ENCODE assay signal across 9 cellular contexts in the genomic region with DNA sequence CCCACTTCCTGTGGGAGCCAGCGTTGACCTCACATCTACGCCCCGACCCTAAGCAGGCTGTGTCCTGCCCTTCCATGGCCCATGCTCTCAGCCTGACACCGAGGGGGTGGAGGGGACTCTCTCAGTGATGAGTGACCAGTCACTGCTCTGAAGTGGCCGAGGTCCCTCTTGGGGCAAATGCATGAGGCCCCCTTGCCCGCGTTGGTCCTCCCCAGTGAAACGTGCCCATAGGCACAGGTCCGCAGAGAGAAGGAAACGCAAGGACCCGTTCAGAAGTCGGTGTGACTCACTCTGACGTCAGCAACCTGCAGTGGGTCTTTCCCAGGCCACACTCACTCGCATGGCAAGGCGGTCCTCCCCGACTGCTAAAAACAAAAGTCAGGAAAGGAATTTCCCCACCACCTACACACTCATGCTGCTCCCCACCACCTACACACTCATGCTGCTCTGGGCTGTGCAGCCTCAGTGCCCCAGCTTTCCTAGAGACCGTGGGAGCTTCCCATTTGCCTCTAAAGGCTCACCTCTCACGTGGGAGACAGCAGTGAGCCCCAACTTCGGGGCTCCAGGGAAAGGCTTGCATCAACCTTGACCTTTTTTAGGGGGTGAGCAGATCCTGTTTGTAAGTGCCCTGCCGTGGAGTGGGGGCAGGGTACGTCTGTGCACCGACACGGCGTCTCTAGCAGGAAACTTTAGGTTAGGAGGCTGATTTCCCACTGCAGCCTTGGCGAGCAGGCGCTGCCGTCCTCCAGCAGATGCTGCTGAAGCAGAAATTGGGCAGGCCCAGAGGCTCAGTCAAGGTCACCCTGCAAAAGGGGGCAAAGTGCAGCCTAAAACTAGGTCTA. TPM values are rescaled to one million over a fixed set of nuclear protein-coding genes. Genes with fewer than 3 reads are reported as not detected.
DNase-seq lines count a peak whose midpoint lies in the region; ATAC-seq, FAIRE-seq and TF ChIP-seq lines count a peak whose summit lies in the region.
"Had no signal": no experiment of that assay in that cellular context is flagged by ENCODE, and none has a peak within 500 bp of the region (broad histone marks: within the 10 kb centered on the region; RNA-seq: fewer than 3 reads in every experiment).

No MANE protein-coding gene starts in this region.

- 61 to 69% methylated on average over 27 of the region's 27 CpGs for WGBS in pancreas, 2 donors

- peaks cover 45% of the 10 kb centered on the region for H3K4me1 Mint-ChIP-seq in T-helper 17 cell

- ATAC-seq in GM18517 (IDR thresholded peaks at IDR 0.05; ENCODE audit: unreplicated experiment) (peak; percentile 77), HG02938 (IDR thresholded peaks at IDR 0.05; ENCODE audit: unreplicated experiment) (peak; percentile 76), T-helper 17 cell (peak; percentile 95), pancreas (peak in 3 of 4 donors; percentile 8 to 68 (median 48))

- no peak overlapping the region for H3K27ac Mint-ChIP-seq in T-helper 17 cell

- peaks cover 15% of the 10 kb centered on the region for H3K36me3 Mint-ChIP-seq in T-helper 17 cell (ENCODE audit: low read depth)

- no peak for FAIRE-seq in pancreas (lab: Jason Lieb, UNC)

- H3K27ac ChIP-seq in pancreas (no peak overlapping the region), tibial artery (no peak overlapping the region), right atrium auricular region (no peak overlapping the region)

- no peaks in the 10 kb centered on the region for H3K4me1 ChIP-seq in pancreas
- no peaks in the 10 kb centered on the region for H3K4me1 ChIP-seq in tibial artery
- no peaks in the 10 kb centered on the region for H3K4me1 ChIP-seq in right atrium auricular region

- H3K4me3 ChIP-seq in astrocyte of the cerebellum (ENCODE audit: low read depth, low read length), result no peak overlapping the region
- no peak overlapping the region for H3K4me3 ChIP-seq in pancreas
- no peak overlapping the region for H3K4me3 ChIP-seq in tibial artery
- no peak overlapping the region for H3K4me3 ChIP-seq in right atrium auricular region

- no peaks in the 10 kb centered on the region for H3K36me3 ChIP-seq in pancreas
- no peaks in the 10 kb centered on the region for H3K36me3 ChIP-seq in tibial artery
- H3K36me3 ChIP-seq in right atrium auricular region, result no peaks in the 10 kb centered on the region

- intact Hi-C loops in pancreas (cut with DNase I), result no loop called here
- intact Hi-C loops in tibial artery (cut with DNase I; ENCODE audit: low total_unique reads), result no loop called here

- H3K4me3 Mint-ChIP-seq in T-helper 17 cell, result peak overlapping the region; percentile 86

- H3K27me3 Mint-ChIP-seq in T-helper 17 cell, result no peaks in the 10 kb centered on the region

- H3K27me3 ChIP-seq in pancreas (no peaks in the 10 kb centered on the region), tibial artery (peaks cover 0 to 43% of the 10 kb centered on the region in 2 donors), right atrium auricular region (no peaks in the 10 kb centered on the region)

- no peaks in the 10 kb centered on the region for H3K9me3 ChIP-seq in T-helper 17 cell (ENCODE audit: control insufficient read depth, low read length, poor library complexity, severe bottlenecking)
- H3K9me3 ChIP-seq in pancreas, result no peaks in the 10 kb centered on the region
- H3K9me3 ChIP-seq in tibial artery, result no peaks in the 10 kb centered on the region
- H3K9me3 ChIP-seq in right atrium auricular region, result no peaks in the 10 kb centered on the region

- TF ChIP-seq CTCF in astrocyte of the cerebellum (IDR thresholded peaks at IDR 0.05; ENCODE audit: low read depth, low read length, missing control alignments) (no peak), pancreas (IDR thresholded peaks at IDR 0.05) (no peak), tibial artery (IDR thresholded peaks at IDR 0.05) (no peak), right atrium auricular region (IDR thresholded peaks at IDR 0.05) (no peak)

- peak; percentile 73 to 84 (median 73) for DNase-seq in T-helper 17 cell
- peak; percentile 5 for DNase-seq in astrocyte of the cerebellum (ENCODE audit: low read depth)
- no peak for DNase-seq in pancreas
- DNase-seq in tibial artery, result no peak
- no peak for DNase-seq in NCI-H345 treated with DMSO at 0.1 percent for 48 hours (lab: John Stamatoyannopoulos, UW; ENCODE audit: unreplicated experiment)
- DNase-seq in right atrium auricular region (ENCODE audit: low spot score), result no peak

- in situ Hi-C loops in astrocyte of the cerebellum (cut with HindIII; ENCODE audit: low sequenced_read_pairs), result no loop called here

RNA-seq across cellular contexts. Expression of a gene that starts 11.4 kb away (rescaled TPM):
- total RNA-seq in T-helper 17 cell, result 10 to 100 TPM; 49.5 to 50.3 TPM
- under 1 TPM in 5 of 6 donors, not detected in 1; 0.26 to 0.40 (median 0.32) TPM for total RNA-seq in pancreas
- polyA plus RNA-seq in pancreas, result under 1 TPM; 0.15 to 0.33 TPM
- under 1 TPM in 1 of 2 donors, not detected in 1; 0.12 TPM for total RNA-seq in right atrium auricular region

RNA-seq across cellular contexts. Expression of a gene that starts 19.3 kb away (rescaled TPM):
- 1 to 10 TPM; 2.8 to 4.5 TPM for total RNA-seq in T-helper 17 cell
- total RNA-seq in pancreas, result 10 to 100 TPM in 2 of 6 donors, 1 to 10 TPM in 4; 3.1 to 11.6 (median 7.9) TPM
- 10 to 100 TPM in 1 of 2 donors, 1 to 10 TPM in 1; 6.7 to 10.9 TPM for polyA plus RNA-seq in pancreas
- 1 to 10 TPM; 1.1 to 2.4 TPM for total RNA-seq in right atrium auricular region

RNA-seq across cellular contexts. Expression of a gene that starts 48.8 kb away (rescaled TPM):
- not detected for total RNA-seq in T-helper 17 cell
- 10 to 100 TPM in 1 of 6 donors, 1 to 10 TPM in 3, under 1 TPM in 1, not detected in 1; 0.93 to 40.6 (median 2.9) TPM for total RNA-seq in pancreas
- 10 to 100 TPM in 1 of 2 donors, under 1 TPM in 1; 0.80 to 10.4 TPM for polyA plus RNA-seq in pancreas
- total RNA-seq in right atrium auricular region, result not detected
- total RNA-seq: T-helper 1 cell treated with Interleukin-12 subunit alpha and Interleukin-12 subunit beta and Interleukin-4 antibody, amounts not matched to agents 30 ng/mL and 1 ng/mL, for 36 hours had no signal

Comparison
In these comparisons a context has a peak if more than half of its experiments do, and no peak if none do; other contexts are left out.
1. DNase-seq: peak in T-helper 17 cell (3 of 3) and astrocyte of the cerebellum (single experiment); none in pancreas (0 of 6), tibial artery (0 of 2), NCI-H345 treated with DMSO at 0.1 percent for 48 hours (single experiment) and right atrium auricular region (single experiment).
2. RNA of a gene that starts 11.4 kb away (total RNA-seq): 49.5 to 50.3 TPM in T-helper 17 cell; 0.26 to 0.40 TPM in pancreas and 0.12 TPM in right atrium auricular region; every median in the first group is over 10 times any median in the second.
3. Peak in every context shown above with its lines, with median percentiles within 50 percentile points of each other: ATAC-seq.